8 cellular contexts compared by ENCODE assay signal in the genomic region with DNA sequence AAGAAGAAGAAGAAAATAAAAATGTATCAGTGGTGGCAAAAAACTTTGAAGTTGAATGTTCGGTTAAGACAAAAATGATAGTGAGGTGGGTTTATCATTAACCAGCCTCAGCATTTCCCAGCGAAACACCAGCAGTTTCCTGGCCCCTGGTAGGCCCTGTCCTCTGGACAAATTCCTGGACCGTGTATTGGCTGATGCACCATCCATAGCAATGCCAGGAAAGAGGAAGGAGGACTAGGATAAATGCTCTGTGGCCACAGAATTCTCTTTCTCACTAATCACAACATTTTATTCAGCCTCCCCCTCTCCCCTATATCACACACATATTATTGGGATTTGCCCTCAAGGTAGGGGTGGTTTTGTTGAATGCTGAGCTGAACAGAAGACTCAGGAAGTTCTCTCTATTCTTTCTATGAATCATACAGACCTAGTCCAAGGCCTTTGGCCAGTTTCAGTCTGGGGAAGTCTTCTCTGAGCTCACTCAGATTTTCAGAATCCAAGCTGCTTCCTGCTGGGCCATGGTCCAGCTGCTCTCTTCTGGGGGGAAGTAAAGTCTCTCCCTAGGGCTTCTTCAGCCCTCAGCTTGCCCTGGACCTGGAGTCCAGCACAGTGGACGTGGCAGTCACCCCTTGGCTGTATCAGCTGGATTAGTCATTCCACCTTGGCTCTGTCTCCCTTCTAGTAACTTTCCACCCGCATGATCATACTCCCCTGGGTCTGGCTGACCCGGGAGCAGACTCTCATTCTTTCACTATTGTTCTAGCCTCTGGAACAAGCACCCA. TPM values are rescaled to one million over a fixed set of nuclear protein-coding genes. Genes with fewer than 3 reads are reported as not detected.
DNase-seq lines count a peak whose midpoint lies in the region; ATAC-seq, FAIRE-seq and TF ChIP-seq lines count a peak whose summit lies in the region.

No MANE protein-coding gene starts in this region.

- TF ChIP-seq POLR2A in GM12892 (IDR thresholded peaks at IDR 0.05; ENCODE audit: low read depth, low read length): no peak

- DNase-seq in HK-2 (ENCODE audit: unreplicated experiment) (peak; percentile 65), cardiac fibroblast (ENCODE audit: low read depth in 2 of 2) (peak; percentile 100), left colon (peak; percentile 42 to 73), superior temporal gyrus (ENCODE audit: extremely low spot score) (peak; percentile 71), NCI-H2227 (lab: John Stamatoyannopoulos, UW; ENCODE audit: unreplicated experiment) (no peak), GM12892 (ENCODE audit: insufficient read length) (no peak), NCI-H1048 (lab: John Stamatoyannopoulos, UW) (no peak), NCI-H2107 (lab: John Stamatoyannopoulos, UW) (no peak)

- no peak for FAIRE-seq in GM12892 (lab: Jason Lieb, UNC)

- TF ChIP-seq CTCF in cardiac fibroblast (IDR thresholded peaks at IDR 0.05; ENCODE audit: low read depth, low read length): no peak

- no peak overlapping the region for H3K4me3 ChIP-seq in cardiac fibroblast (replicated peaks in 1 of 2; ENCODE audit: low read depth in 2 of 2, low read length in 2 of 2)

- ATAC-seq in left colon: peak; percentile 56

- intact Hi-C loops in left colon (cut with DNase I, micrococcal nuclease): no loop called here

RNA-seq across cellular contexts. Expression of gene SLC28A1, which starts 27.6 kb away (rescaled TPM):
- not detected for total RNA-seq in left colon
- polyA plus RNA-seq in GM12892 (2012; ENCODE audit: missing spikeins): not detected

Comparison
In these comparisons a context has a peak if more than half of its experiments do, and no peak if none do; other contexts are left out.
1. DNase-seq: peak in HK-2 (single experiment), cardiac fibroblast (2 of 2), left colon (2 of 2) and superior temporal gyrus (single experiment); none in NCI-H2227 (single experiment), GM12892 (single experiment), NCI-H1048 (single experiment) and NCI-H2107 (single experiment).